ENCODE assay signal across 19 cellular contexts in genomic region chr19:13499682-13500081, GRCh38.
"Had no signal": no experiment of that assay in that cellular context is flagged by ENCODE, and none has a peak within 500 bp of the region (broad histone marks: within the 10 kb centered on the region; RNA-seq: fewer than 3 reads in every experiment).

No MANE protein-coding gene starts in this region.

- DNase-seq: colonic mucosa; cortex of kidney; dermis blood vessel endothelial cell; effector CD4-positive, alpha-beta T cell; effector CD8-positive, alpha-beta T cell; effector memory CD4-positive, alpha-beta T cell; effector memory CD8-positive, alpha-beta T cell; endodermal cell; erythroblast; esophagus squamous epithelium; foreskin fibroblast; foreskin keratinocyte; foreskin melanocyte; gastrocnemius medialis; glutamatergic neuron; heart left ventricle; heart right ventricle had no signal

- ATAC-seq: effector memory CD8-positive, alpha-beta T cell; esophagus mucosa; foreskin keratinocyte; gastrocnemius medialis; gastroesophageal sphincter; heart left ventricle; heart right ventricle had no signal
